In genomic region chr14:65032319-65032718, GRCh38 we compare ENCODE assay signal across 18 cellular contexts. TPM values are rescaled to one million over a fixed set of nuclear protein-coding genes. Genes with fewer than 3 reads are reported as not detected.
DNase-seq lines count a peak whose midpoint lies in the region; ATAC-seq and TF ChIP-seq lines count a peak whose summit lies in the region.
"Had no signal": no experiment of that assay in that cellular context is flagged by ENCODE, and none has a peak within 500 bp of the region (broad histone marks: within the 10 kb centered on the region; RNA-seq: fewer than 3 reads in every experiment).

No MANE protein-coding gene starts in this region.

- POLR2A ChIA-PET in activated CD8-positive, alpha-beta T cell treated with anti-CD3 and anti-CD28 coated beads for 36 hours (lab: Charles Lee), result interaction anchor here (0.7 kb wide), 1 partner anchor 9 kb away, joined by 3 read pairs; no protein-coding TSS in a partner anchor

- H3K27me3 Mint-ChIP-seq in progenitor cell of endocrine pancreas, result no peaks in the 10 kb centered on the region
- no peaks in the 10 kb centered on the region for H3K27me3 Mint-ChIP-seq in activated CD8-positive, alpha-beta T cell treated with anti-CD3 and anti-CD28 coated beads for 36 hours
- H3K27me3 Mint-ChIP-seq: IgD-negative memory B cell had no signal

- CTCF ChIA-PET in activated CD8-positive, alpha-beta T cell treated with anti-CD3 and anti-CD28 coated beads for 36 hours (lab: Charles Lee), result no interaction called here

- TF ChIP-seq POLR2A in body of pancreas (IDR thresholded peaks at IDR 0.05), result no peak

- peak; percentile 56 for ATAC-seq in body of pancreas
- no peak for ATAC-seq in activated CD8-positive, alpha-beta T cell treated with anti-CD3 and anti-CD28 coated beads for 36 hours
- no peak for ATAC-seq in HG03108 (IDR thresholded peaks at IDR 0.05; ENCODE audit: unreplicated experiment)
- ATAC-seq: A549 had no signal

- H3K4me1 Mint-ChIP-seq in progenitor cell of endocrine pancreas (ENCODE audit: low read depth), result peaks cover 2% of the 10 kb centered on the region
- H3K4me1 Mint-ChIP-seq in activated CD8-positive, alpha-beta T cell treated with anti-CD3 and anti-CD28 coated beads for 36 hours (ENCODE audit: low read depth), result no peaks in the 10 kb centered on the region
- H3K4me1 Mint-ChIP-seq: H9, IgD-negative memory B cell had no signal

- DNase-seq in G401 (ENCODE audit: low spot score), result peak; percentile 99
- DNase-seq in body of pancreas, result peak in 3 of 4 donors; percentile 31 to 42 (median 39)
- DNase-seq in left ventricle myocardium inferior, result peak; percentile 61
- no peak for DNase-seq in progenitor cell of endocrine pancreas (ENCODE audit: low spot score, unreplicated experiment)
- DNase-seq in activated CD8-positive, alpha-beta T cell treated with anti-CD3 and anti-CD28 coated beads for 36 hours, result no peak
- DNase-seq in globus pallidus (ENCODE audit: low spot score), result no peak
- DNase-seq: COR-L47, DMS153, EL, H9, NCI-H1436 treated with DMSO at 0.1 percent for 48 hours, NCI-H2107, NCI-H345 had no signal

- H3K4me1 ChIP-seq in body of pancreas (no peaks in the 10 kb centered on the region), left ventricle myocardium inferior (peaks cover 18% of the 10 kb centered on the region)

- H3K27ac Mint-ChIP-seq in progenitor cell of endocrine pancreas, result peak overlapping the region; percentile 16
- H3K27ac Mint-ChIP-seq in activated CD8-positive, alpha-beta T cell treated with anti-CD3 and anti-CD28 coated beads for 36 hours, result no peak overlapping the region
- H3K27ac Mint-ChIP-seq: CD14-positive monocyte, H9, IgD-negative memory B cell had no signal

- TF ChIP-seq CTCF in body of pancreas (IDR thresholded peaks at IDR 0.05) (no peak), left ventricle myocardium inferior (IDR thresholded peaks at IDR 0.05; ENCODE audit: borderline replicate concordance) (no peak), progenitor cell of endocrine pancreas (IDR thresholded peaks at IDR 0.05; ENCODE audit: unreplicated experiment) (no peak)
- no peak for TF ChIP-seq CTCF in activated CD8-positive, alpha-beta T cell treated with anti-CD3 and anti-CD28 coated beads for 36 hours (IDR thresholded peaks at IDR 0.05)

- no peak overlapping the region for H3K4me3 ChIP-seq in body of pancreas
- H3K4me3 ChIP-seq in left ventricle myocardium inferior, result peak overlapping the region; percentile 24
- H3K4me3 ChIP-seq: A549 had no signal

- WGBS in body of pancreas, 2 donors, result 68 to 84% methylated on average over 11 of the region's 11 CpGs

- H3K27ac ChIP-seq in body of pancreas (peak overlapping the region in 2 of 4 donors; percentile 14 to 24), left ventricle myocardium inferior (replicated peaks) (peak overlapping the region; percentile 76)
- H3K27ac ChIP-seq: A549, RWPE1 had no signal

- H3K4me3 Mint-ChIP-seq in progenitor cell of endocrine pancreas (ENCODE audit: low read depth), result no peak overlapping the region
- no peak overlapping the region for H3K4me3 Mint-ChIP-seq in activated CD8-positive, alpha-beta T cell treated with anti-CD3 and anti-CD28 coated beads for 36 hours
- H3K4me3 Mint-ChIP-seq: CD14-positive monocyte, H9, IgD-negative memory B cell had no signal

- intact Hi-C loops in body of pancreas (cut with DNase I) (no loop called here), left ventricle myocardium inferior (cut with micrococcal nuclease) (no loop called here)
- intact Hi-C loops in activated CD8-positive, alpha-beta T cell treated with anti-CD3 and anti-CD28 coated beads for 36 hours (cut with micrococcal nuclease), result no loop called here

- in situ Hi-C loops in G401 (cut with HindIII; ENCODE audit: low sequenced_read_pairs), result no loop called here

- H3K9me3 ChIP-seq in body of pancreas (peaks cover 0 to 2% (median 0%) of the 10 kb centered on the region in 3 donors), left ventricle myocardium inferior (replicated peaks) (no peaks in the 10 kb centered on the region)
- H3K9me3 ChIP-seq: A549 had no signal

- no peaks in the 10 kb centered on the region for H3K27me3 ChIP-seq in body of pancreas
- H3K27me3 ChIP-seq in left ventricle myocardium inferior (ENCODE audit: low read depth), result no peaks in the 10 kb centered on the region

- H3K36me3 Mint-ChIP-seq in progenitor cell of endocrine pancreas (ENCODE audit: insufficient read depth), result peaks cover 16% of the 10 kb centered on the region
- peaks cover 21% of the 10 kb centered on the region for H3K36me3 Mint-ChIP-seq in activated CD8-positive, alpha-beta T cell treated with anti-CD3 and anti-CD28 coated beads for 36 hours (ENCODE audit: low read depth)

- H3K36me3 ChIP-seq in body of pancreas (replicated peaks in 1 of 2; ENCODE audit: insufficient read depth in 1 of 2, low read depth in 2 of 2), result peaks cover 0 to 6% of the 10 kb centered on the region in 2 donors
- H3K36me3 ChIP-seq in left ventricle myocardium inferior, result peaks cover 39% of the 10 kb centered on the region

- no peaks in the 10 kb centered on the region for H3K9me3 Mint-ChIP-seq in progenitor cell of endocrine pancreas (ENCODE audit: low read depth)
- no peaks in the 10 kb centered on the region for H3K9me3 Mint-ChIP-seq in activated CD8-positive, alpha-beta T cell treated with anti-CD3 and anti-CD28 coated beads for 36 hours
- H3K9me3 Mint-ChIP-seq: H9, IgD-negative memory B cell had no signal

RNA-seq across cellular contexts. Expression of gene FNTB, which starts 45.6 kb away (rescaled TPM):
- 8.0 and 8.7 TPM in 2 replicates for total RNA-seq in G401 (2014; rRNA removed; shearing (Covaris generic))
- 1 to 10 TPM; 6.7 to 8.6 TPM for total RNA-seq in body of pancreas
- total RNA-seq in left ventricle myocardium inferior, result 17.9 TPM
- total RNA-seq in progenitor cell of endocrine pancreas, result 20.2 and 22.4 TPM in 2 replicates
- total RNA-seq in activated CD8-positive, alpha-beta T cell treated with anti-CD3 and anti-CD28 coated beads for 36 hours, result 10 to 100 TPM; 18.8 to 23.5 TPM

Comparison
In these comparisons a context has a peak if more than half of its experiments do, and no peak if none do; other contexts are left out.
1. DNase-seq: peak in G401 (single experiment), body of pancreas (3 of 4) and left ventricle myocardium inferior (single experiment); none in progenitor cell of endocrine pancreas (single experiment), activated CD8-positive, alpha-beta T cell treated with anti-CD3 and anti-CD28 coated beads for 36 hours (single experiment) and globus pallidus (single experiment).